ENCODE assay signal across 8 cellular contexts in the genomic region with DNA sequence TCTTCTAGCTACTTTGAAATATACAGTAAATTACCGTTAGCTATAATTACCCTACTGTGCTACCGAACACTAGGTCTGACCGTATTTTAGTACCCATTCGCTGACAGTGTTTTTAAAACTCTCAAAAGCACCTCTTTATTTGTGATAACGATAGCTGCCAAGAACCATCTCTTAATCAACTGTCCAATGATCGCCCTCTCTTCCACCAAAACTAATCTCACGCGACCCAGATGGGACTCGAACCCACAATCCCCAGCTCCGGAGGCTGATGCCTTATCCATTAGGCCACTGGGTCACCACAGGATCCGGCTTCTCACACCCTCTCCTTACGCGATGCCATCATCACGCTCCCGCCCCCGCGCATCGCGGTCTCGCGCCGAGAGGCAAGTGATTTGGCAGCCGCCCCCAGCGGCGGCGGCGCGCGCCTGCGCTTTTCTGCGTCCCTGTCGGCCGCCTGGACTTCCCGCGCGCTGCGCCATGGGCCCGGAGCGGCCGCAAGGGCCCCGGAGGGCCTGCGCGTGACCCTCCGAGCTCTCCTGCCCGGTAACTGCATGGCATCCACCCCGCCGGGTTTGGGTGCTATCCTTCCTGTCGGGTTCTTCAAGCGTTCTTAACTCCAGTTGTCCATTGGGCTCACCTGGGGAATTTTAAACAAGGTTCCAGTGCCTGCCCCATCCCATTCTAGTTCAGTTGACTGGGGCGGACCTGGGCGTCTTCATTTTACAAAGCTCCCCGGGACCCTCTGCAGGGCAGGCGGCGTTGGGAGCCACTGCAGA. TPM values are rescaled to one million over a fixed set of nuclear protein-coding genes. Genes with fewer than 3 reads are reported as not detected.
DNase-seq lines count a peak whose midpoint lies in the region; ATAC-seq and TF ChIP-seq lines count a peak whose summit lies in the region.

No MANE protein-coding gene starts in this region.

- H3K4me3 ChIP-seq in GM23248, result peak overlapping the region; percentile 83
- peak overlapping the region; percentile 78 for H3K4me3 ChIP-seq in Karpas-422 (ENCODE audit: low read length)
- peak overlapping the region; percentile 52 to 71 (median 62) for H3K4me3 ChIP-seq in Peyer's patch

- no peaks in the 10 kb centered on the region for H3K36me3 Mint-ChIP-seq in activated T-helper 1 cell treated with anti-CD3 and anti-CD28 coated beads, Interleukin-12 subunit alpha, Interleukin-12 subunit beta, Interleukin-2, Interleukin-4 antibody, amounts not matched to agents 30 ng/mL and 10 ng/mL and 1 ng/mL, durations not matched to agents 14 hours and 24 hours and 36 hours (ENCODE audit: low read depth)
- H3K36me3 Mint-ChIP-seq in naive B cell, result no peaks in the 10 kb centered on the region
- peaks cover 21% of the 10 kb centered on the region for H3K36me3 Mint-ChIP-seq in stimulated activated effector memory CD8-positive, alpha-beta T cell treated with anti-CD3 and anti-CD28 coated beads, Interleukin-12 subunit alpha, Interleukin-12 subunit beta, amount 100 ng/mL, for 72 hours

- H3K9ac ChIP-seq in GM23248 (peak overlapping the region; percentile 81), Karpas-422 (ENCODE audit: low read length) (peak overlapping the region; percentile 82)

- H3K9me2 ChIP-seq in GM23248 (ENCODE audit: insufficient read depth) (no peaks in the 10 kb centered on the region), Karpas-422 (replicated peaks; ENCODE audit: insufficient read depth, low read length) (no peaks in the 10 kb centered on the region)

- peak; percentile 96 for DNase-seq in EL
- peak; percentile 95 for DNase-seq in GM23248
- peak; percentile 98 for DNase-seq in Karpas-422
- peak; percentile 93 to 99 (median 99) for DNase-seq in Peyer's patch
- DNase-seq in activated T-helper 1 cell treated with anti-CD3 and anti-CD28 coated beads, Interleukin-12 subunit alpha, Interleukin-12 subunit beta, Interleukin-2, Interleukin-4 antibody, amounts not matched to agents 30 ng/mL and 10 ng/mL and 1 ng/mL, durations not matched to agents 14 hours and 24 hours and 36 hours (ENCODE audit: low spot score), result peak; percentile 96
- peak; percentile 94 for DNase-seq in fibroblast of gingiva (ENCODE audit: low read depth)
- peak; percentile 96 for DNase-seq in naive B cell
- peak; percentile 99 to 100 for DNase-seq in stimulated activated effector memory CD8-positive, alpha-beta T cell treated with anti-CD3 and anti-CD28 coated beads, Interleukin-12 subunit alpha, Interleukin-12 subunit beta, amount 100 ng/mL, for 72 hours (ENCODE audit: low spot score in 2 of 2)

- no peaks in the 10 kb centered on the region for H4K20me1 ChIP-seq in GM23248 (ENCODE audit: insufficient read depth)
- H4K20me1 ChIP-seq in Karpas-422 (ENCODE audit: insufficient read depth, low read depth, low read length), result no peaks in the 10 kb centered on the region

- H3K4me2 ChIP-seq in GM23248 (ENCODE audit: unreplicated experiment), result peak overlapping the region; percentile 88
- H3K4me2 ChIP-seq in Karpas-422 (ENCODE audit: low read depth, low read length, poor library complexity, severe bottlenecking), result peak overlapping the region; percentile 91

- H3K9me3 ChIP-seq in GM23248 (ENCODE audit: low read depth) (no peaks in the 10 kb centered on the region), Karpas-422 (ENCODE audit: low read length) (no peaks in the 10 kb centered on the region), Peyer's patch (no peaks in the 10 kb centered on the region)

- H3K9me3 Mint-ChIP-seq in activated T-helper 1 cell treated with anti-CD3 and anti-CD28 coated beads, Interleukin-12 subunit alpha, Interleukin-12 subunit beta, Interleukin-2, Interleukin-4 antibody, amounts not matched to agents 30 ng/mL and 10 ng/mL and 1 ng/mL, durations not matched to agents 14 hours and 24 hours and 36 hours, result no peaks in the 10 kb centered on the region
- H3K9me3 Mint-ChIP-seq in naive B cell, result peaks cover 0 to 3% (median 3%) of the 10 kb centered on the region in 7 donors
- H3K9me3 Mint-ChIP-seq in stimulated activated effector memory CD8-positive, alpha-beta T cell treated with anti-CD3 and anti-CD28 coated beads, Interleukin-12 subunit alpha, Interleukin-12 subunit beta, amount 100 ng/mL, for 72 hours, result no peaks in the 10 kb centered on the region

- ATAC-seq in naive B cell (ENCODE audit: low read depth in 2 of 2), result peak; percentile 91 to 94
- peak; percentile 93 for ATAC-seq in stimulated activated effector memory CD8-positive, alpha-beta T cell treated with anti-CD3 and anti-CD28 coated beads, Interleukin-12 subunit alpha, Interleukin-12 subunit beta, amount 100 ng/mL, for 72 hours

- in situ Hi-C loops in GM23248 (cut with MboI), result no loop called here

- peak overlapping the region; percentile 98 for H3K27ac Mint-ChIP-seq in activated T-helper 1 cell treated with anti-CD3 and anti-CD28 coated beads, Interleukin-12 subunit alpha, Interleukin-12 subunit beta, Interleukin-2, Interleukin-4 antibody, amounts not matched to agents 30 ng/mL and 10 ng/mL and 1 ng/mL, durations not matched to agents 14 hours and 24 hours and 36 hours
- H3K27ac Mint-ChIP-seq in naive B cell, result peak overlapping the region; percentile 87 to 100 (median 99)
- peak overlapping the region; percentile 100 for H3K27ac Mint-ChIP-seq in stimulated activated effector memory CD8-positive, alpha-beta T cell treated with anti-CD3 and anti-CD28 coated beads, Interleukin-12 subunit alpha, Interleukin-12 subunit beta, amount 100 ng/mL, for 72 hours

- H3K79me2 ChIP-seq in GM23248 (ENCODE audit: insufficient read depth) (no peaks in the 10 kb centered on the region), Karpas-422 (ENCODE audit: low read length) (no peaks in the 10 kb centered on the region)

- intact Hi-C loops in activated T-helper 1 cell treated with anti-CD3 and anti-CD28 coated beads, Interleukin-12 subunit alpha, Interleukin-12 subunit beta, Interleukin-2, Interleukin-4 antibody, amounts not matched to agents 30 ng/mL and 10 ng/mL and 1 ng/mL, durations not matched to agents 14 hours and 24 hours and 36 hours (cut with micrococcal nuclease), result loop anchor here (1.0 kb wide), 3 partner anchors 9 to 25 kb away; a partner anchor contains a TSS

- H3K27me3 Mint-ChIP-seq in activated T-helper 1 cell treated with anti-CD3 and anti-CD28 coated beads, Interleukin-12 subunit alpha, Interleukin-12 subunit beta, Interleukin-2, Interleukin-4 antibody, amounts not matched to agents 30 ng/mL and 10 ng/mL and 1 ng/mL, durations not matched to agents 14 hours and 24 hours and 36 hours (ENCODE audit: insufficient read depth), result peaks cover 16% of the 10 kb centered on the region
- H3K27me3 Mint-ChIP-seq in naive B cell, result peaks cover 0 to 4% (median 3%) of the 10 kb centered on the region in 3 donors

- TF ChIP-seq CTCF in Peyer's patch (IDR thresholded peaks at IDR 0.05), result peak; percentile 29 to 80 (median 66)

- H3K27ac ChIP-seq in GM23248 (peak overlapping the region; percentile 27), Karpas-422 (ENCODE audit: low read length) (peak overlapping the region; percentile 50; the same call in 1 of the 2 replicates), Peyer's patch (peak overlapping the region; percentile 81 to 83 (median 82))

- H3K4me1 Mint-ChIP-seq in activated T-helper 1 cell treated with anti-CD3 and anti-CD28 coated beads, Interleukin-12 subunit alpha, Interleukin-12 subunit beta, Interleukin-2, Interleukin-4 antibody, amounts not matched to agents 30 ng/mL and 10 ng/mL and 1 ng/mL, durations not matched to agents 14 hours and 24 hours and 36 hours (ENCODE audit: low read depth), result peaks cover 21% of the 10 kb centered on the region
- H3K4me1 Mint-ChIP-seq in naive B cell, result peaks cover 12 to 27% (median 14%) of the 10 kb centered on the region in 3 donors
- peaks cover 15% of the 10 kb centered on the region for H3K4me1 Mint-ChIP-seq in stimulated activated effector memory CD8-positive, alpha-beta T cell treated with anti-CD3 and anti-CD28 coated beads, Interleukin-12 subunit alpha, Interleukin-12 subunit beta, amount 100 ng/mL, for 72 hours

- H3K36me3 ChIP-seq in GM23248 (ENCODE audit: low read depth), result no peaks in the 10 kb centered on the region
- no peaks in the 10 kb centered on the region for H3K36me3 ChIP-seq in Karpas-422 (ENCODE audit: insufficient read depth, low read length)
- H3K36me3 ChIP-seq in Peyer's patch, result no peaks in the 10 kb centered on the region

- peak; percentile 50 to 56 for TF ChIP-seq POLR2A in Peyer's patch (IDR thresholded peaks at IDR 0.05)

- H2AFZ ChIP-seq in GM23248, result peak overlapping the region; percentile 99
- H2AFZ ChIP-seq in Karpas-422 (ENCODE audit: low read length), result peak overlapping the region; percentile 96

- H3K4me3 Mint-ChIP-seq in activated T-helper 1 cell treated with anti-CD3 and anti-CD28 coated beads, Interleukin-12 subunit alpha, Interleukin-12 subunit beta, Interleukin-2, Interleukin-4 antibody, amounts not matched to agents 30 ng/mL and 10 ng/mL and 1 ng/mL, durations not matched to agents 14 hours and 24 hours and 36 hours, result peak overlapping the region; percentile 87
- peak overlapping the region; percentile 78 to 95 (median 91) for H3K4me3 Mint-ChIP-seq in naive B cell
- peak overlapping the region; percentile 83 for H3K4me3 Mint-ChIP-seq in stimulated activated effector memory CD8-positive, alpha-beta T cell treated with anti-CD3 and anti-CD28 coated beads, Interleukin-12 subunit alpha, Interleukin-12 subunit beta, amount 100 ng/mL, for 72 hours

- 1 to 2% methylated on average over 46 to 54 of the region's 54 CpGs for WGBS in GM23248 (ENCODE audit: low coverage in 1 of 2, low lambda C conversion rate in 2 of 2, missing lambda C conversion rate in 2 of 2), 2 experiments

- H3K4me1 ChIP-seq in GM23248 (ENCODE audit: insufficient read depth) (no peaks in the 10 kb centered on the region), Karpas-422 (ENCODE audit: low read length) (peaks cover 22% of the 10 kb centered on the region), Peyer's patch (peaks cover 0 to 5% (median 3%) of the 10 kb centered on the region in 4 donors)

- 0 out of 2 replicates have a peak, but pooled peaks cover 4% of the 10 kb centered on the region for H3F3A ChIP-seq in GM23248 (ENCODE audit: insufficient read depth)

- H3K27me3 ChIP-seq in GM23248 (replicated peaks; ENCODE audit: insufficient read depth), result no peaks in the 10 kb centered on the region
- H3K27me3 ChIP-seq in Karpas-422 (ENCODE audit: low read length), result no peaks in the 10 kb centered on the region
- H3K27me3 ChIP-seq in Peyer's patch, result no peaks in the 10 kb centered on the region

RNA-seq across cellular contexts. Expression of a gene that starts 15.7 kb away (rescaled TPM):
- 98.2 and 108 TPM in 2 replicates for total RNA-seq in GM23248 (2014; rRNA removed; shearing (Covaris generic))
- polyA plus RNA-seq in GM23248 (2016; fragmentation: Nextera tagmentation; extraction: Ambion mirVana), result 153 and 159 TPM in 2 replicates
- total RNA-seq in Karpas-422 (2014; rRNA removed; shearing (Covaris generic); ENCODE audit: low replicate concordance), result 144 and 170 TPM in 2 replicates
- 10 to 100 TPM; 11.7 to 21.5 (median 15.2) TPM for total RNA-seq in Peyer's patch
- total RNA-seq in activated T-helper 1 cell treated with anti-CD3 and anti-CD28 coated beads, Interleukin-12 subunit alpha, Interleukin-12 subunit beta, Interleukin-2, Interleukin-4 antibody, amounts not matched to agents 30 ng/mL and 10 ng/mL and 1 ng/mL, durations not matched to agents 14 hours and 24 hours and 36 hours, result 205 and 224 TPM in 2 replicates
- polyA plus RNA-seq in naive B cell (ENCODE audit: low read depth in 6 of 6), result 10 to 100 TPM; 24.2 to 59.9 (median 30.2) TPM

RNA-seq across cellular contexts. Expression of a gene that starts 23.6 kb away (rescaled TPM):
- 8.0 and 14.3 TPM in 2 replicates for total RNA-seq in GM23248 (2014; rRNA removed; shearing (Covaris generic))
- polyA plus RNA-seq in GM23248 (2016; fragmentation: Nextera tagmentation; extraction: Ambion mirVana), result 12.0 and 12.8 TPM in 2 replicates
- total RNA-seq in Karpas-422 (2014; rRNA removed; shearing (Covaris generic); ENCODE audit: low replicate concordance), result 51.0 and 52.9 TPM in 2 replicates
- total RNA-seq in Peyer's patch, result 10 to 100 TPM in 2 of 4 donors, 1 to 10 TPM in 2; 5.0 to 13.0 (median 9.5) TPM
- total RNA-seq in activated T-helper 1 cell treated with anti-CD3 and anti-CD28 coated beads, Interleukin-12 subunit alpha, Interleukin-12 subunit beta, Interleukin-2, Interleukin-4 antibody, amounts not matched to agents 30 ng/mL and 10 ng/mL and 1 ng/mL, durations not matched to agents 14 hours and 24 hours and 36 hours, result 23.7 and 24.9 TPM in 2 replicates
- polyA plus RNA-seq in naive B cell (ENCODE audit: low read depth in 6 of 6), result 1 to 10 TPM in 3 of 6 donors, under 1 TPM in 2, not detected in 1; 0.43 to 3.0 (median 1.5) TPM

Comparison
In these comparisons a context has a peak if more than half of its experiments do, and no peak if none do; other contexts are left out.
1. Peak in every context shown above with its lines: DNase-seq, ATAC-seq, H3K4me3 ChIP-seq and H3K27ac ChIP-seq.
2. H3K27ac ChIP-seq: peak in every context shown above with its lines; median percentile 82 in Peyer's patch; 50 in Karpas-422; 27 in GM23248.